ENCODE assay signal across 1 cellular context in genomic region chr12:69070319-69071090, GRCh38.
TF ChIP-seq lines count a peak whose summit lies in the region.

No MANE protein-coding gene starts in this region.

TF ChIP-seq in HepG2, 621 proteins besides CTCF, POLR2A, EP300 and RAD21 (continued from another document and continues in another):
- TF ChIP-seq, protein P1, sequence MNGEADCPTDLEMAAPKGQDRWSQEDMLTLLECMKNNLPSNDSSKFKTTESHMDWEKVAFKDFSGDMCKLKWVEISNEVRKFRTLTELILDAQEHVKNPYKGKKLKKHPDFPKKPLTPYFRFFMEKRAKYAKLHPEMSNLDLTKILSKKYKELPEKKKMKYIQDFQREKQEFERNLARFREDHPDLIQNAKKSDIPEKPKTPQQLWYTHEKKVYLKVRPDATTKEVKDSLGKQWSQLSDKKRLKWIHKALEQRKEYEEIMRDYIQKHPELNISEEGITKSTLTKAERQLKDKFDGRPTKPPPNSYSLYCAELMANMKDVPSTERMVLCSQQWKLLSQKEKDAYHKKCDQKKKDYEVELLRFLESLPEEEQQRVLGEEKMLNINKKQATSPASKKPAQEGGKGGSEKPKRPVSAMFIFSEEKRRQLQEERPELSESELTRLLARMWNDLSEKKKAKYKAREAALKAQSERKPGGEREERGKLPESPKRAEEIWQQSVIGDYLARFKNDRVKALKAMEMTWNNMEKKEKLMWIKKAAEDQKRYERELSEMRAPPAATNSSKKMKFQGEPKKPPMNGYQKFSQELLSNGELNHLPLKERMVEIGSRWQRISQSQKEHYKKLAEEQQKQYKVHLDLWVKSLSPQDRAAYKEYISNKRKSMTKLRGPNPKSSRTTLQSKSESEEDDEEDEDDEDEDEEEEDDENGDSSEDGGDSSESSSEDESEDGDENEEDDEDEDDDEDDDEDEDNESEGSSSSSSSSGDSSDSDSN (CRISPR knock-in tag; IDR thresholded peaks at IDR 0.05), result no peak
- TF ChIP-seq, protein P2, sequence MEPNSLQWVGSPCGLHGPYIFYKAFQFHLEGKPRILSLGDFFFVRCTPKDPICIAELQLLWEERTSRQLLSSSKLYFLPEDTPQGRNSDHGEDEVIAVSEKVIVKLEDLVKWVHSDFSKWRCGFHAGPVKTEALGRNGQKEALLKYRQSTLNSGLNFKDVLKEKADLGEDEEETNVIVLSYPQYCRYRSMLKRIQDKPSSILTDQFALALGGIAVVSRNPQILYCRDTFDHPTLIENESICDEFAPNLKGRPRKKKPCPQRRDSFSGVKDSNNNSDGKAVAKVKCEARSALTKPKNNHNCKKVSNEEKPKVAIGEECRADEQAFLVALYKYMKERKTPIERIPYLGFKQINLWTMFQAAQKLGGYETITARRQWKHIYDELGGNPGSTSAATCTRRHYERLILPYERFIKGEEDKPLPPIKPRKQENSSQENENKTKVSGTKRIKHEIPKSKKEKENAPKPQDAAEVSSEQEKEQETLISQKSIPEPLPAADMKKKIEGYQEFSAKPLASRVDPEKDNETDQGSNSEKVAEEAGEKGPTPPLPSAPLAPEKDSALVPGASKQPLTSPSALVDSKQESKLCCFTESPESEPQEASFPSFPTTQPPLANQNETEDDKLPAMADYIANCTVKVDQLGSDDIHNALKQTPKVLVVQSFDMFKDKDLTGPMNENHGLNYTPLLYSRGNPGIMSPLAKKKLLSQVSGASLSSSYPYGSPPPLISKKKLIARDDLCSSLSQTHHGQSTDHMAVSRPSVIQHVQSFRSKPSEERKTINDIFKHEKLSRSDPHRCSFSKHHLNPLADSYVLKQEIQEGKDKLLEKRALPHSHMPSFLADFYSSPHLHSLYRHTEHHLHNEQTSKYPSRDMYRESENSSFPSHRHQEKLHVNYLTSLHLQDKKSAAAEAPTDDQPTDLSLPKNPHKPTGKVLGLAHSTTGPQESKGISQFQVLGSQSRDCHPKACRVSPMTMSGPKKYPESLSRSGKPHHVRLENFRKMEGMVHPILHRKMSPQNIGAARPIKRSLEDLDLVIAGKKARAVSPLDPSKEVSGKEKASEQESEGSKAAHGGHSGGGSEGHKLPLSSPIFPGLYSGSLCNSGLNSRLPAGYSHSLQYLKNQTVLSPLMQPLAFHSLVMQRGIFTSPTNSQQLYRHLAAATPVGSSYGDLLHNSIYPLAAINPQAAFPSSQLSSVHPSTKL (CRISPR knock-in tag; IDR thresholded peaks at IDR 0.05), result 0 out of 2 replicates have a peak, but pooled peaks have one; percentile 13
- TF ChIP-seq FOSL2 (CRISPR knock-in tag; IDR thresholded peaks at IDR 0.05) (0 out of 2 replicates have a peak, but pooled peaks have one; percentile 15), THYN1 (CRISPR knock-in tag; IDR thresholded peaks at IDR 0.05; ENCODE audit: borderline replicate concordance, low read depth) (no peak), RFX3 (CRISPR knock-in tag; IDR thresholded peaks at IDR 0.05) (no peak), MAZ (IDR thresholded peaks at IDR 0.05; ENCODE audit: borderline replicate concordance, low read depth, low read length) (no peak), MAZ (CRISPR knock-in tag; IDR thresholded peaks at IDR 0.05; ENCODE audit: low read depth) (no peak), MIXL1 (CRISPR knock-in tag; IDR thresholded peaks at IDR 0.05) (peak; percentile 21; the same call in 1 of the 2 replicates), ZNF792 (CRISPR knock-in tag; IDR thresholded peaks at IDR 0.05) (no peak), ZFP37 (CRISPR knock-in tag; IDR thresholded peaks at IDR 0.05; ENCODE audit: borderline replicate concordance) (no peak), SOX13 (IDR thresholded peaks at IDR 0.05) (no peak), SOX13 (CRISPR knock-in tag; conservative IDR thresholded peaks at IDR 0.05 in 1 of 2, IDR thresholded peaks at IDR 0.05 in 1 of 2) (0 out of 4 replicates have a peak, but pooled peaks of 1 of the 2 experiments have one; percentile 28), ZNF773 (CRISPR knock-in tag; IDR thresholded peaks at IDR 0.05; ENCODE audit: borderline replicate concordance) (no peak), ZNF335 (CRISPR knock-in tag; IDR thresholded peaks at IDR 0.05) (0 out of 2 replicates have a peak, but pooled peaks have one; percentile 33), STAG1 (CRISPR knock-in tag; IDR thresholded peaks at IDR 0.05) (peak; percentile 94), ZNF7 (CRISPR knock-in tag; IDR thresholded peaks at IDR 0.05) (no peak), MTF2 (CRISPR knock-in tag; IDR thresholded peaks at IDR 0.05; ENCODE audit: borderline replicate concordance) (no peak), FOXO1 (CRISPR knock-in tag; IDR thresholded peaks at IDR 0.05) (peak; percentile 17; the same call in 1 of the 2 replicates), ZNF205 (CRISPR knock-in tag; IDR thresholded peaks at IDR 0.05) (no peak), MED1 (CRISPR knock-in tag; IDR thresholded peaks at IDR 0.05) (no peak), DPF2 (CRISPR knock-in tag; IDR thresholded peaks at IDR 0.05; ENCODE audit: borderline replicate concordance, low read depth) (no peak), ZNF644 (CRISPR knock-in tag; IDR thresholded peaks at IDR 0.05; ENCODE audit: low read depth) (0 out of 2 replicates have a peak, but pooled peaks have one; percentile 12), PAF1 (CRISPR knock-in tag; IDR thresholded peaks at IDR 0.05) (no peak), JARID2 (CRISPR knock-in tag; IDR thresholded peaks at IDR 0.05; ENCODE audit: insufficient replicate concordance) (no peak), ZNF557 (CRISPR knock-in tag; IDR thresholded peaks at IDR 0.05) (no peak), NAIF1 (CRISPR knock-in tag; IDR thresholded peaks at IDR 0.05; ENCODE audit: borderline replicate concordance) (no peak), SRSF4 (IDR thresholded peaks at IDR 0.05; ENCODE audit: low read depth, low read length, poor library complexity, severe bottlenecking) (no peak)
- TF ChIP-seq, protein P3, sequence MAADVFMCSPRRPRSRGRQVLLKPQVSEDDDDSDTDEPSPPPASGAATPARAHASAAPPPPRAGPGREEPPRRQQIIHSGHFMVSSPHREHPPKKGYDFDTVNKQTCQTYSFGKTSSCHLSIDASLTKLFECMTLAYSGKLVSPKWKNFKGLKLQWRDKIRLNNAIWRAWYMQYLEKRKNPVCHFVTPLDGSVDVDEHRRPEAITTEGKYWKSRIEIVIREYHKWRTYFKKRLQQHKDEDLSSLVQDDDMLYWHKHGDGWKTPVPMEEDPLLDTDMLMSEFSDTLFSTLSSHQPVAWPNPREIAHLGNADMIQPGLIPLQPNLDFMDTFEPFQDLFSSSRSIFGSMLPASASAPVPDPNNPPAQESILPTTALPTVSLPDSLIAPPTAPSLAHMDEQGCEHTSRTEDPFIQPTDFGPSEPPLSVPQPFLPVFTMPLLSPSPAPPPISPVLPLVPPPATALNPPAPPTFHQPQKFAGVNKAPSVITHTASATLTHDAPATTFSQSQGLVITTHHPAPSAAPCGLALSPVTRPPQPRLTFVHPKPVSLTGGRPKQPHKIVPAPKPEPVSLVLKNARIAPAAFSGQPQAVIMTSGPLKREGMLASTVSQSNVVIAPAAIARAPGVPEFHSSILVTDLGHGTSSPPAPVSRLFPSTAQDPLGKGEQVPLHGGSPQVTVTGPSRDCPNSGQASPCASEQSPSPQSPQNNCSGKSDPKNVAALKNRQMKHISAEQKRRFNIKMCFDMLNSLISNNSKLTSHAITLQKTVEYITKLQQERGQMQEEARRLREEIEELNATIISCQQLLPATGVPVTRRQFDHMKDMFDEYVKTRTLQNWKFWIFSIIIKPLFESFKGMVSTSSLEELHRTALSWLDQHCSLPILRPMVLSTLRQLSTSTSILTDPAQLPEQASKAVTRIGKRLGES (CRISPR knock-in tag; IDR thresholded peaks at IDR 0.05; ENCODE audit: borderline replicate concordance), result no peak
- TF ChIP-seq, protein P4, sequence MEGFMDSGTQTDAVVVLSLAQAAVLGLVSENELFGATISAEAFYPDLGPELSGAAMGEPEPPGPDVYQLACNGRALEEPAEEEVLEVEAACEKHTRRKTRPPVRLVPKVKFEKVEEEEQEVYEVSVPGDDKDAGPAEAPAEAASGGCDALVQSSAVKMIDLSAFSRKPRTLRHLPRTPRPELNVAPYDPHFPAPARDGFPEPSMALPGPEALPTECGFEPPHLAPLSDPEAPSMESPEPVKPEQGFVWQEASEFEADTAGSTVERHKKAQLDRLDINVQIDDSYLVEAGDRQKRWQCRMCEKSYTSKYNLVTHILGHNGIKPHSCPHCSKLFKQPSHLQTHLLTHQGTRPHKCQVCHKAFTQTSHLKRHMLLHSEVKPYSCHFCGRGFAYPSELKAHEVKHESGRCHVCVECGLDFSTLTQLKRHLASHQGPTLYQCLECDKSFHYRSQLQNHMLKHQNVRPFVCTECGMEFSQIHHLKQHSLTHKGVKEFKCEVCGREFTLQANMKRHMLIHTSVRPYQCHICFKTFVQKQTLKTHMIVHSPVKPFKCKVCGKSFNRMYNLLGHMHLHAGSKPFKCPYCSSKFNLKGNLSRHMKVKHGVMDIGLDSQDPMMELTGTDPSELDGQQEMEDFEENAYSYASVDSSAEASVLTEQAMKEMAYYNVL (CRISPR knock-in tag; IDR thresholded peaks at IDR 0.05; ENCODE audit: borderline replicate concordance), result no peak
- TF ChIP-seq, protein P5, sequence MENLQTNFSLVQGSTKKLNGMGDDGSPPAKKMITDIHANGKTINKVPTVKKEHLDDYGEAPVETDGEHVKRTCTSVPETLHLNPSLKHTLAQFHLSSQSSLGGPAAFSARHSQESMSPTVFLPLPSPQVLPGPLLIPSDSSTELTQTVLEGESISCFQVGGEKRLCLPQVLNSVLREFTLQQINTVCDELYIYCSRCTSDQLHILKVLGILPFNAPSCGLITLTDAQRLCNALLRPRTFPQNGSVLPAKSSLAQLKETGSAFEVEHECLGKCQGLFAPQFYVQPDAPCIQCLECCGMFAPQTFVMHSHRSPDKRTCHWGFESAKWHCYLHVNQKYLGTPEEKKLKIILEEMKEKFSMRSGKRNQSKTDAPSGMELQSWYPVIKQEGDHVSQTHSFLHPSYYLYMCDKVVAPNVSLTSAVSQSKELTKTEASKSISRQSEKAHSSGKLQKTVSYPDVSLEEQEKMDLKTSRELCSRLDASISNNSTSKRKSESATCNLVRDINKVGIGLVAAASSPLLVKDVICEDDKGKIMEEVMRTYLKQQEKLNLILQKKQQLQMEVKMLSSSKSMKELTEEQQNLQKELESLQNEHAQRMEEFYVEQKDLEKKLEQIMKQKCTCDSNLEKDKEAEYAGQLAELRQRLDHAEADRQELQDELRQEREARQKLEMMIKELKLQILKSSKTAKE (CRISPR knock-in tag; IDR thresholded peaks at IDR 0.05; ENCODE audit: borderline replicate concordance), result 0 out of 2 replicates have a peak, but pooled peaks have one; percentile 23
- TF ChIP-seq, protein P6, sequence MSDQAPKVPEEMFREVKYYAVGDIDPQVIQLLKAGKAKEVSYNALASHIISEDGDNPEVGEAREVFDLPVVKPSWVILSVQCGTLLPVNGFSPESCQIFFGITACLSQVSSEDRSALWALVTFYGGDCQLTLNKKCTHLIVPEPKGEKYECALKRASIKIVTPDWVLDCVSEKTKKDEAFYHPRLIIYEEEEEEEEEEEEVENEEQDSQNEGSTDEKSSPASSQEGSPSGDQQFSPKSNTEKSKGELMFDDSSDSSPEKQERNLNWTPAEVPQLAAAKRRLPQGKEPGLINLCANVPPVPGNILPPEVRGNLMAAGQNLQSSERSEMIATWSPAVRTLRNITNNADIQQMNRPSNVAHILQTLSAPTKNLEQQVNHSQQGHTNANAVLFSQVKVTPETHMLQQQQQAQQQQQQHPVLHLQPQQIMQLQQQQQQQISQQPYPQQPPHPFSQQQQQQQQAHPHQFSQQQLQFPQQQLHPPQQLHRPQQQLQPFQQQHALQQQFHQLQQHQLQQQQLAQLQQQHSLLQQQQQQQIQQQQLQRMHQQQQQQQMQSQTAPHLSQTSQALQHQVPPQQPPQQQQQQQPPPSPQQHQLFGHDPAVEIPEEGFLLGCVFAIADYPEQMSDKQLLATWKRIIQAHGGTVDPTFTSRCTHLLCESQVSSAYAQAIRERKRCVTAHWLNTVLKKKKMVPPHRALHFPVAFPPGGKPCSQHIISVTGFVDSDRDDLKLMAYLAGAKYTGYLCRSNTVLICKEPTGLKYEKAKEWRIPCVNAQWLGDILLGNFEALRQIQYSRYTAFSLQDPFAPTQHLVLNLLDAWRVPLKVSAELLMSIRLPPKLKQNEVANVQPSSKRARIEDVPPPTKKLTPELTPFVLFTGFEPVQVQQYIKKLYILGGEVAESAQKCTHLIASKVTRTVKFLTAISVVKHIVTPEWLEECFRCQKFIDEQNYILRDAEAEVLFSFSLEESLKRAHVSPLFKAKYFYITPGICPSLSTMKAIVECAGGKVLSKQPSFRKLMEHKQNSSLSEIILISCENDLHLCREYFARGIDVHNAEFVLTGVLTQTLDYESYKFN (CRISPR knock-in tag; conservative IDR thresholded peaks at IDR 0.05), result peak; percentile 30; the same call in 1 of the 2 replicates
- TF ChIP-seq, protein P7, sequence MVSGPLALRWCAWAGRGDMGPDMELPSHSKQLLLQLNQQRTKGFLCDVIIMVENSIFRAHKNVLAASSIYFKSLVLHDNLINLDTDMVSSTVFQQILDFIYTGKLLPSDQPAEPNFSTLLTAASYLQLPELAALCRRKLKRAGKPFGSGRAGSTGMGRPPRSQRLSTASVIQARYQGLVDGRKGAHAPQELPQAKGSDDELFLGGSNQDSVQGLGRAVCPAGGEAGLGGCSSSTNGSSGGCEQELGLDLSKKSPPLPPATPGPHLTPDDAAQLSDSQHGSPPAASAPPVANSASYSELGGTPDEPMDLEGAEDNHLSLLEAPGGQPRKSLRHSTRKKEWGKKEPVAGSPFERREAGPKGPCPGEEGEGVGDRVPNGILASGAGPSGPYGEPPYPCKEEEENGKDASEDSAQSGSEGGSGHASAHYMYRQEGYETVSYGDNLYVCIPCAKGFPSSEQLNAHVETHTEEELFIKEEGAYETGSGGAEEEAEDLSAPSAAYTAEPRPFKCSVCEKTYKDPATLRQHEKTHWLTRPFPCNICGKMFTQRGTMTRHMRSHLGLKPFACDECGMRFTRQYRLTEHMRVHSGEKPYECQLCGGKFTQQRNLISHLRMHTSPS (CRISPR knock-in tag; IDR thresholded peaks at IDR 0.05; ENCODE audit: low read depth), result peak; percentile 18; the same call in 1 of the 2 replicates
- TF ChIP-seq, protein P8, sequence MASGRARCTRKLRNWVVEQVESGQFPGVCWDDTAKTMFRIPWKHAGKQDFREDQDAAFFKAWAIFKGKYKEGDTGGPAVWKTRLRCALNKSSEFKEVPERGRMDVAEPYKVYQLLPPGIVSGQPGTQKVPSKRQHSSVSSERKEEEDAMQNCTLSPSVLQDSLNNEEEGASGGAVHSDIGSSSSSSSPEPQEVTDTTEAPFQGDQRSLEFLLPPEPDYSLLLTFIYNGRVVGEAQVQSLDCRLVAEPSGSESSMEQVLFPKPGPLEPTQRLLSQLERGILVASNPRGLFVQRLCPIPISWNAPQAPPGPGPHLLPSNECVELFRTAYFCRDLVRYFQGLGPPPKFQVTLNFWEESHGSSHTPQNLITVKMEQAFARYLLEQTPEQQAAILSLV (CRISPR knock-in tag; IDR thresholded peaks at IDR 0.05; ENCODE audit: borderline replicate concordance), result no peak
- TF ChIP-seq, protein P9, sequence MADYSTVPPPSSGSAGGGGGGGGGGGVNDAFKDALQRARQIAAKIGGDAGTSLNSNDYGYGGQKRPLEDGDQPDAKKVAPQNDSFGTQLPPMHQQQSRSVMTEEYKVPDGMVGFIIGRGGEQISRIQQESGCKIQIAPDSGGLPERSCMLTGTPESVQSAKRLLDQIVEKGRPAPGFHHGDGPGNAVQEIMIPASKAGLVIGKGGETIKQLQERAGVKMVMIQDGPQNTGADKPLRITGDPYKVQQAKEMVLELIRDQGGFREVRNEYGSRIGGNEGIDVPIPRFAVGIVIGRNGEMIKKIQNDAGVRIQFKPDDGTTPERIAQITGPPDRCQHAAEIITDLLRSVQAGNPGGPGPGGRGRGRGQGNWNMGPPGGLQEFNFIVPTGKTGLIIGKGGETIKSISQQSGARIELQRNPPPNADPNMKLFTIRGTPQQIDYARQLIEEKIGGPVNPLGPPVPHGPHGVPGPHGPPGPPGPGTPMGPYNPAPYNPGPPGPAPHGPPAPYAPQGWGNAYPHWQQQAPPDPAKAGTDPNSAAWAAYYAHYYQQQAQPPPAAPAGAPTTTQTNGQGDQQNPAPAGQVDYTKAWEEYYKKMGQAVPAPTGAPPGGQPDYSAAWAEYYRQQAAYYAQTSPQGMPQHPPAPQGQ (CRISPR knock-in tag; IDR thresholded peaks at IDR 0.05; ENCODE audit: borderline replicate concordance), result no peak
